ENCODE assay signal across 8 cellular contexts in the genomic region with DNA sequence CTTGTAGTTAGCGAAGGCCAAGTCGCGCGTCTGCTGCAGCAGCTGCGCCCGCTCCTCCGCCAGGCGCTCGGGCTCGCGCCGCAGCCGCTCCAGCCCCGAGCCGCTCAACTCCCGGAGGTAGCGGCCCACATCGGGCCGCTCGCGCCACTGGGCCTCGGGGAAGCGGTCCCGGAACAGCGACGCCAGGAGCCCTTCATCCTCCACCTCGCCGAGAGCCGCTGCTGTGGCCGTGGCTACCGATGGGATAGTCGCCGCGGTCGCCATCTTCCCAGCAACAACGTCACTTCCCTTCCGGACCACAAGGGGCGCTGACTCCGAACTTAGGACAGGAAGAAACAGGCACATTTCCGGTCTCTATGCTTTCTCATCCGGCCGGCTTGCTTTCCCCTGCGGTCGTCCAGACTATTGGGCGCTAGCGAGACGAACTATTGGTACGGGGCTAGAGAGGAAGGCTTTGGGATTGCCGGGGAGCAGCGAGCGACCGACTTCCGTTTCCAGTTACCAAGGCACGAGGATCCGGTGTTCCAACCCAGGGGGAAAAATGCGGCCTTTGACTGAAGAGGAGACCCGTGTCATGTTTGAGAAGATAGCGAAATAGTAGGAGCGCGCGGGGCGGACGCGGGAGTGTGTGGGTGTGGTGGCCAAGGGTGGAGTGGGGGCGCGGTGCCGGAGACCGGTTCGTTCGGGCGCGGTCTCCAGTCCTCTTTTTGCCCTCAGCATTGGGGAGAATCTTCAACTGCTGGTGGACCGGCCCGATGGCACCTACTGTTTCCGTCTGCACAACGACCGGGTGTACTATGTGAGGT. TPM values are rescaled to one million over a fixed set of nuclear protein-coding genes. Genes with fewer than 3 reads are reported as not detected.
DNase-seq lines count a peak whose midpoint lies in the region; ATAC-seq and TF ChIP-seq lines count a peak whose summit lies in the region.

A gene with protein sequence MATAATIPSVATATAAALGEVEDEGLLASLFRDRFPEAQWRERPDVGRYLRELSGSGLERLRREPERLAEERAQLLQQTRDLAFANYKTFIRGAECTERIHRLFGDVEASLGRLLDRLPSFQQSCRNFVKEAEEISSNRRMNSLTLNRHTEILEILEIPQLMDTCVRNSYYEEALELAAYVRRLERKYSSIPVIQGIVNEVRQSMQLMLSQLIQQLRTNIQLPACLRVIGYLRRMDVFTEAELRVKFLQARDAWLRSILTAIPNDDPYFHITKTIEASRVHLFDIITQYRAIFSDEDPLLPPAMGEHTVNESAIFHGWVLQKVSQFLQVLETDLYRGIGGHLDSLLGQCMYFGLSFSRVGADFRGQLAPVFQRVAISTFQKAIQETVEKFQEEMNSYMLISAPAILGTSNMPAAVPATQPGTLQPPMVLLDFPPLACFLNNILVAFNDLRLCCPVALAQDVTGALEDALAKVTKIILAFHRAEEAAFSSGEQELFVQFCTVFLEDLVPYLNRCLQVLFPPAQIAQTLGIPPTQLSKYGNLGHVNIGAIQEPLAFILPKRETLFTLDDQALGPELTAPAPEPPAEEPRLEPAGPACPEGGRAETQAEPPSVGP (minus strand): TSS at position 276 of the 806 bp plus-strand sequence. CDS start 12 bp downstream, at position 264.
A gene (plus strand): TSS at position 484 of the 806 bp plus-strand sequence. CDS start 58 bp downstream, at position 542.

- intact Hi-C loops in left lung (cut with DNase I): no loop called here

- no peaks in the 10 kb centered on the region for H3K9me3 ChIP-seq in CD4-positive, CD25-positive, alpha-beta regulatory T cell (ENCODE audit: control insufficient read depth in 2 of 2, low read length in 2 of 2)
- no peaks in the 10 kb centered on the region for H3K9me3 ChIP-seq in left lung

- no peaks in the 10 kb centered on the region for H3K27me3 ChIP-seq in CD4-positive, CD25-positive, alpha-beta regulatory T cell (ENCODE audit: control insufficient read depth, insufficient read depth, low read length)
- no peaks in the 10 kb centered on the region for H3K27me3 ChIP-seq in left lung

- peaks cover 49% of the 10 kb centered on the region for H3K36me3 ChIP-seq in CD4-positive, CD25-positive, alpha-beta regulatory T cell (ENCODE audit: control insufficient read depth, insufficient read depth, low read length)
- peaks cover 0 to 57% of the 10 kb centered on the region in 2 donors for H3K36me3 ChIP-seq in left lung

- peaks cover 5% of the 10 kb centered on the region for H3K27me3 Mint-ChIP-seq in CD4-positive, CD25-positive, alpha-beta regulatory T cell

- H3K4me1 Mint-ChIP-seq in CD4-positive, CD25-positive, alpha-beta regulatory T cell: peaks cover 11 to 69% (median 50%) of the 10 kb centered on the region in 4 donors

- peaks cover 25% of the 10 kb centered on the region for H3K36me3 Mint-ChIP-seq in CD4-positive, CD25-positive, alpha-beta regulatory T cell

- peak within 1 kb of the TSS; percentile 98 to 99 (median 99) for H3K27ac Mint-ChIP-seq in CD4-positive, CD25-positive, alpha-beta regulatory T cell

- peak; percentile 79 to 89 for TF ChIP-seq CTCF in left lung (IDR thresholded peaks at IDR 0.05)

- DNase-seq in CD4-positive, CD25-positive, alpha-beta regulatory T cell: peak; percentile 88 to 97 (median 92)
- DNase-seq in NCI-H774 (lab: John Stamatoyannopoulos, UW) (peak; percentile 92), dermis blood vessel endothelial cell (peak; percentile 99), left lung (peak; percentile 94 to 95)
- DNase-seq in activated CD4-positive, alpha-beta T cell treated with anti-CD3 and anti-CD28 coated beads, Interleukin-2, amount 50 U/mL, for 4 hours: peak; percentile 87 to 90
- peak; percentile 88 for DNase-seq in stimulated activated CD4-positive, alpha-beta T cell treated with anti-CD3 and anti-CD28 coated beads, Interleukin-2, amount 100 ng/mL, for 48 hours

- peaks cover 29% of the 10 kb centered on the region for H3K4me1 ChIP-seq in CD4-positive, CD25-positive, alpha-beta regulatory T cell (ENCODE audit: control insufficient read depth, insufficient read depth, low read length, poor library complexity, severe bottlenecking)
- H3K4me1 ChIP-seq in left lung: peaks cover 23 to 39% of the 10 kb centered on the region in 2 donors

- H3K4me3 ChIP-seq in CD4-positive, CD25-positive, alpha-beta regulatory T cell (ENCODE audit: low read depth, low read length): peak within 1 kb of the TSS; percentile 92
- H3K4me3 ChIP-seq in left lung: peak within 1 kb of the TSS; percentile 80 to 95

- H3K4me3 Mint-ChIP-seq in CD4-positive, CD25-positive, alpha-beta regulatory T cell: peak within 1 kb of the TSS; percentile 94 to 99 (median 98)

- no peaks in the 10 kb centered on the region for H3K9me3 Mint-ChIP-seq in CD4-positive, CD25-positive, alpha-beta regulatory T cell

- ATAC-seq in CD4-positive, CD25-positive, alpha-beta regulatory T cell (ENCODE audit: low read depth in 2 of 2): peak; percentile 86 to 88
- ATAC-seq in GM19395 (IDR thresholded peaks at IDR 0.05; ENCODE audit: unreplicated experiment): peak; percentile 93
- peak; percentile 80 for ATAC-seq in HG03565 (IDR thresholded peaks at IDR 0.05; ENCODE audit: unreplicated experiment)
- peak; percentile 99 for ATAC-seq in left lung

- peak within 1 kb of the TSS; percentile 89 for H3K27ac ChIP-seq in CD4-positive, CD25-positive, alpha-beta regulatory T cell (ENCODE audit: insufficient read depth, low read length, poor library complexity, severe bottlenecking)
- peak within 1 kb of the TSS; percentile 83 to 97 for H3K27ac ChIP-seq in left lung

RNA-seq across cellular contexts. Expression of the first gene that starts in this region (rescaled TPM):
- total RNA-seq in CD4-positive, CD25-positive, alpha-beta regulatory T cell: 23.2 TPM
- 10 to 100 TPM; 34.0 to 39.0 (median 36.8) TPM for polyA plus RNA-seq in CD4-positive, CD25-positive, alpha-beta regulatory T cell
- total RNA-seq in dermis blood vessel endothelial cell (37.4 and 43.1 TPM in 2 replicates), left lung (10 to 100 TPM; 29.9 to 34.3 TPM)

RNA-seq across cellular contexts. Expression of the second gene that starts in this region (rescaled TPM):
- total RNA-seq in CD4-positive, CD25-positive, alpha-beta regulatory T cell: 31.4 TPM
- polyA plus RNA-seq in CD4-positive, CD25-positive, alpha-beta regulatory T cell: 10 to 100 TPM; 22.2 to 30.6 (median 23.7) TPM
- total RNA-seq in dermis blood vessel endothelial cell: 25.6 and 27.4 TPM in 2 replicates
- total RNA-seq in left lung: 10 to 100 TPM; 17.4 to 25.8 TPM

Comparison
In these comparisons a context has a peak if more than half of its experiments do, and no peak if none do; other contexts are left out.
1. Peak in every context shown above with its lines: DNase-seq, ATAC-seq, H3K4me3 ChIP-seq and H3K27ac ChIP-seq.